ENCODE assay signal across 10 cellular contexts in the genomic region with DNA sequence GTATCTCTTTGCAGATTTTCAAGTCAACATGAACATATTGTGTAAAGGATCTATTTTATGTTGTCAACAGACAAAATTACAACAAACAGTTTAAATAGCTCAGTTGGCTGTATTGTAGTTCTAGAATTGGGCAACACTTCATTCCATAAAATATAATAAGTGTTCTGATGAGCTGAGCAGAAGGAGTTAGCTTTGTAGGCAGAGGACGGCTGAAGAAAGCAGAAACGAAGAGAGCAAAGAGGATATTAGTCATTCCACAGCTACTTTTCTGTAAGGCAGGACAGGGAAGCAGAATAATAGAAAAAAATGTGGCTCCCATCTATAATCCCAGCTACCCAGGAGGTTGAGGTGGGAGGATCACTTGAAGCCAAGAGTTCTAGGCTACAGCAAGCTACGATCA. TPM values are rescaled to one million over a fixed set of nuclear protein-coding genes. Genes with fewer than 3 reads are reported as not detected.
DNase-seq lines count a peak whose midpoint lies in the region; ATAC-seq and TF ChIP-seq lines count a peak whose summit lies in the region.
"Had no signal": no experiment of that assay in that cellular context is flagged by ENCODE, and none has a peak within 500 bp of the region (broad histone marks: within the 10 kb centered on the region; RNA-seq: fewer than 3 reads in every experiment).

No MANE protein-coding gene starts in this region.

- H3K4me1 Mint-ChIP-seq in activated B cell treated with CpG ODN at 0.5 μM for 24 hours = peaks cover 35% of the 10 kb centered on the region

- no peaks in the 10 kb centered on the region for H3K9me3 Mint-ChIP-seq in activated B cell treated with CpG ODN at 0.5 μM for 24 hours

- TF ChIP-seq CTCF in activated B cell treated with CpG ODN at 0.5 μM for 24 hours (IDR thresholded peaks at IDR 0.05) = no peak

- no peak for ATAC-seq in activated B cell treated with CpG ODN at 0.5 μM for 24 hours (ENCODE audit: low read depth)
- peak; percentile 54 for ATAC-seq in left ventricle myocardium superior
- no peak for ATAC-seq in GM18873 (IDR thresholded peaks at IDR 0.05; ENCODE audit: low FRiP score, unreplicated experiment)
- ATAC-seq in GM21360 (IDR thresholded peaks at IDR 0.05; ENCODE audit: unreplicated experiment) = no peak
- no peak for ATAC-seq in HG03159 (IDR thresholded peaks at IDR 0.05; ENCODE audit: unreplicated experiment)

- no peaks in the 10 kb centered on the region for H3K27me3 Mint-ChIP-seq in activated B cell treated with CpG ODN at 0.5 μM for 24 hours

- H3K36me3 Mint-ChIP-seq in activated B cell treated with CpG ODN at 0.5 μM for 24 hours (ENCODE audit: low read depth) = no peaks in the 10 kb centered on the region

- H3K27ac Mint-ChIP-seq in activated B cell treated with CpG ODN at 0.5 μM for 24 hours = peak overlapping the region; percentile 51

- H3K4me3 Mint-ChIP-seq in activated B cell treated with CpG ODN at 0.5 μM for 24 hours = no peak overlapping the region

- intact Hi-C loops in activated B cell treated with CpG ODN at 0.5 μM for 24 hours (cut with micrococcal nuclease) = no loop called here
- intact Hi-C loops in left ventricle myocardium superior (cut with micrococcal nuclease) = no loop called here

- CTCF ChIA-PET in activated B cell treated with CpG ODN at 0.5 μM for 24 hours (lab: Charles Lee) = interaction anchor here (1.0 to 1.7 kb wide), 2 partner anchors 259 to 344 kb away, joined by 3 to 5 read pairs; no protein-coding TSS in a partner anchor

- POLR2A ChIA-PET in activated B cell treated with CpG ODN at 0.5 μM for 24 hours (lab: Charles Lee) = interaction anchor here (4.5 kb wide), 1 partner anchor 20 kb away, joined by 73 read pairs; the partner anchor contains the start of gene IVNS1ABP

- DNase-seq in AG08395 (ENCODE audit: low spot score) = peak; percentile 52
- DNase-seq in GM04504 (ENCODE audit: low read depth) = peak; percentile 47
- DNase-seq in activated B cell treated with CpG ODN at 0.5 μM for 24 hours = no peak
- no peak for DNase-seq in left ventricle myocardium superior
- no peak for DNase-seq in NCI-H510A treated with DMSO at 0.1 percent for 48 hours (lab: John Stamatoyannopoulos, UW)
- DNase-seq: NCI-H1105, NCI-H524 treated with DMSO at 0.1 percent for 48 hours had no signal

RNA-seq across cellular contexts. Expression of gene IVNS1ABP, which starts 20.2 kb away (rescaled TPM):
- total RNA-seq in activated B cell treated with CpG ODN at 0.5 μM for 24 hours = 130 and 149 TPM in 2 replicates
- 80.3 TPM for total RNA-seq in left ventricle myocardium superior

Comparison
In these comparisons a context has a peak if more than half of its experiments do, and no peak if none do; other contexts are left out.
1. DNase-seq: peak in AG08395 (single experiment) and GM04504 (single experiment); none in activated B cell treated with CpG ODN at 0.5 μM for 24 hours (single experiment), left ventricle myocardium superior (single experiment) and NCI-H510A treated with DMSO at 0.1 percent for 48 hours (single experiment).